19 cellular contexts compared by ENCODE assay signal in the genomic region with DNA sequence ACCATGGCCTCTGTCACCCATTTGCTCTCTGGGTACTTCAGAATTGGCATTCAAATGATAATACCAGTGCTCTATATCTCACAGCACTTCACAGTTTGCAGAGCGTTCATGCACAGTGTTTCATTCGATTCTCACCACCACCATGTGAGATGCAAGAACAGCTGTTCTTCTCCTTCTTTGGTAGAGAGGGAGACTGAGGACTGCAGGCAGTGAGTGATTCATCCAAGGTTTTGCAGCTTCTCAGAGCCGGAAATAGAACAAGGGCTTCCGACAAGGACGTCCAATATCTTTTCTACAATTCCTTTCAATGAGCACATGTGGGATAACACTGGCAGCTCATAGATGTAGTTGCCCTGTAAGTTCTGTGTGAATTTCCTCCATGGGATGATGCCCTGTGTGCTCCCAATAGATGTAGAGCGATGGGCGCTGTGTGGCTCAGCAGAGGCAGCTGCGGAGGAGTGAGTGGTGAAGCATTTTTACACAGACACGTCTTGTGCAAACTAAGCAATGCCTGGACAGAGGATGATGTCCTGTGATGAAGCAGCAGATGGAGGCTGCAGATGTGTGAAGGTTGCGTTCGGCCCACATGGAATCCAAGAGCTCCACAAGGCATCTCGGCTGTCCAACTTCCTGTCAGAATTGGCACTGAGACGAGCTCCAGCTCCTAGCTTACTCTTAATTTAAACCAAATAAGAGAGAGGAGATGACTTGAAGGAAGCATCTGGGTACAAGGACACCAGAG. TPM values are rescaled to one million over a fixed set of nuclear protein-coding genes. Genes with fewer than 3 reads are reported as not detected.
A peak's percentile ranks its signal among the peaks of the same experiment; 100 is the strongest.
DNase-seq lines count a peak whose midpoint lies in the region; ATAC-seq, FAIRE-seq and TF ChIP-seq lines count a peak whose summit lies in the region.
"Had no signal": no experiment of that assay in that cellular context is flagged by ENCODE, and none has a peak within 500 bp of the region (broad histone marks: within the 10 kb centered on the region; RNA-seq: fewer than 3 reads in every experiment).

No MANE protein-coding gene starts in this region.

- no peaks in the 10 kb centered on the region for H3K4me1 Mint-ChIP-seq in immature natural killer cell
- no peaks in the 10 kb centered on the region for H3K4me1 Mint-ChIP-seq in activated T-helper 1 cell treated with anti-CD3 and anti-CD28 coated beads, Interleukin-12 subunit alpha, Interleukin-12 subunit beta, Interleukin-2, Interleukin-4 antibody, amounts not matched to agents 30 ng/mL and 10 ng/mL and 1 ng/mL, durations not matched to agents 14 hours and 24 hours and 36 hours (ENCODE audit: low read depth)
- H3K4me1 Mint-ChIP-seq: CD8-positive, alpha-beta memory T cell had no signal

- no peak overlapping the region for H2AFZ ChIP-seq in K562 (ENCODE audit: low read depth, low read length)
- H2AFZ ChIP-seq in fibroblast of lung (ENCODE audit: low read length) = peak overlapping the region; percentile 20

- no peak for TF ChIP-seq RAD21 in K562 (CRISPR knock-in tag; conservative IDR thresholded peaks at IDR 0.05 in 1 of 2, IDR thresholded peaks at IDR 0.05 in 1 of 2)

- no peak for TF ChIP-seq POLR2A in K562 (conservative IDR thresholded peaks at IDR 0.05)

- H3K36me3 Mint-ChIP-seq in immature natural killer cell = no peaks in the 10 kb centered on the region
- H3K36me3 Mint-ChIP-seq in activated T-helper 1 cell treated with anti-CD3 and anti-CD28 coated beads, Interleukin-12 subunit alpha, Interleukin-12 subunit beta, Interleukin-2, Interleukin-4 antibody, amounts not matched to agents 30 ng/mL and 10 ng/mL and 1 ng/mL, durations not matched to agents 14 hours and 24 hours and 36 hours (ENCODE audit: low read depth) = no peaks in the 10 kb centered on the region
- H3K36me3 Mint-ChIP-seq: CD8-positive, alpha-beta memory T cell had no signal

- peaks cover 0 to 7% (median 2%) of the 10 kb centered on the region in 3 donors for H3K27me3 Mint-ChIP-seq in immature natural killer cell (ENCODE audit: low read depth in 3 of 3)
- no peaks in the 10 kb centered on the region for H3K27me3 Mint-ChIP-seq in activated T-helper 1 cell treated with anti-CD3 and anti-CD28 coated beads, Interleukin-12 subunit alpha, Interleukin-12 subunit beta, Interleukin-2, Interleukin-4 antibody, amounts not matched to agents 30 ng/mL and 10 ng/mL and 1 ng/mL, durations not matched to agents 14 hours and 24 hours and 36 hours (ENCODE audit: insufficient read depth)

- no peaks in the 10 kb centered on the region for H4K20me1 ChIP-seq in K562 (replicated peaks; ENCODE audit: control insufficient read depth, insufficient read depth, low read length)
- no peaks in the 10 kb centered on the region for H4K20me1 ChIP-seq in fibroblast of lung (ENCODE audit: control insufficient read depth, extremely low read depth, insufficient read depth, low read length)
- H4K20me1 ChIP-seq: BLaER1 had no signal

- H3K36me3 ChIP-seq in K562 (ENCODE audit: control insufficient read depth, insufficient read depth, low read length) (no peaks in the 10 kb centered on the region), fibroblast of lung (ENCODE audit: control insufficient read depth, insufficient read depth, low read length) (no peaks in the 10 kb centered on the region)
- H3K36me3 ChIP-seq: BLaER1, Peyer's patch had no signal

- no peak for FAIRE-seq in K562 (lab: Jason Lieb, UNC)
- FAIRE-seq: HepG2 had no signal

- WGBS in K562 (ENCODE audit: insufficient coverage, low coverage, missing lambda C conversion rate) = 2% methylated on average over 13 of the region's 13 CpGs

- DNase-seq in K562 (ENCODE audit: extremely low read depth in 1 of 4, low spot score in 3 of 4) (no peak), fibroblast of lung (ENCODE audit: low read depth in 2 of 2) (no peak), inferior parietal cortex (ENCODE audit: extremely low spot score) (peak; percentile 61), NCI-H345 treated with DMSO at 0.1 percent for 48 hours (lab: John Stamatoyannopoulos, UW; ENCODE audit: unreplicated experiment) (no peak), immature natural killer cell (no peak)
- DNase-seq in activated T-helper 1 cell treated with anti-CD3 and anti-CD28 coated beads, Interleukin-12 subunit alpha, Interleukin-12 subunit beta, Interleukin-2, Interleukin-4 antibody, amounts not matched to agents 30 ng/mL and 10 ng/mL and 1 ng/mL, durations not matched to agents 14 hours and 24 hours and 36 hours (ENCODE audit: low spot score) = no peak
- DNase-seq: CD8-positive, alpha-beta memory T cell; HFFc6; MM.1S; NCI-H1105 treated with DMSO at 0.1 percent for 48 hours; NCI-H187; Peyer's patch; SIG-M5 had no signal

- H3K4me2 ChIP-seq in K562 (ENCODE audit: insufficient read depth, low read length) (no peak overlapping the region), fibroblast of lung (ENCODE audit: extremely low read depth, insufficient read depth, low read length) (no peak overlapping the region)
- H3K4me2 ChIP-seq: BLaER1 had no signal

- H3K4me3 ChIP-seq in K562 (no peak overlapping the region), fibroblast of lung (replicated peaks in 1 of 4; ENCODE audit: control extremely low read depth in 1 of 4, insufficient read depth in 1 of 4, low read depth in 3 of 4, low read length in 4 of 4) (no peak overlapping the region)
- H3K4me3 ChIP-seq: BLaER1, Peyer's patch had no signal

- H3K9ac ChIP-seq in K562 (ENCODE audit: insufficient read depth in 1 of 2, low read depth in 2 of 2, low read length in 2 of 2) (no peak overlapping the region), fibroblast of lung (ENCODE audit: insufficient read depth, low read length) (no peak overlapping the region)
- H3K9ac ChIP-seq: BLaER1 had no signal

- H3K79me2 ChIP-seq in K562 (ENCODE audit: control insufficient read depth, insufficient read depth, low read length) (no peaks in the 10 kb centered on the region), fibroblast of lung (ENCODE audit: control insufficient read depth, insufficient read depth, low read length) (no peaks in the 10 kb centered on the region)

- TF ChIP-seq CTCF in K562 (IDR thresholded peaks at IDR 0.05 in 2 of 3, conservative IDR thresholded peaks at IDR 0.05 in 1 of 3; ENCODE audit: insufficient read depth in 2 of 3, low read depth in 1 of 3, low read length in 3 of 3) = no peak
- no peak for TF ChIP-seq CTCF in fibroblast of lung (conservative IDR thresholded peaks at IDR 0.05 in 1 of 2, IDR thresholded peaks at IDR 0.05 in 1 of 2; ENCODE audit: low read depth in 1 of 2, low read length in 2 of 2)

- BruUV-seq in K562 (replicated peaks; lab: Mats Ljungman, UMichigan) = no TSS peak

- H3K4me1 ChIP-seq in K562 (replicated peaks in 1 of 2; ENCODE audit: control insufficient read depth in 2 of 2, insufficient read depth in 2 of 2, low read length in 2 of 2) = no peaks in the 10 kb centered on the region
- no peaks in the 10 kb centered on the region for H3K4me1 ChIP-seq in fibroblast of lung (ENCODE audit: control insufficient read depth, extremely low read depth, insufficient read depth, low read length)
- H3K4me1 ChIP-seq: BLaER1, Peyer's patch had no signal

- H3K9me3 ChIP-seq in K562 (replicated peaks; ENCODE audit: control insufficient read depth, insufficient read depth, low read depth, low read length) = no peaks in the 10 kb centered on the region
- H3K9me3 ChIP-seq in fibroblast of lung (ENCODE audit: control insufficient read depth, insufficient read depth, low read depth, low read length) = no peaks in the 10 kb centered on the region
- H3K9me3 ChIP-seq: BLaER1, Peyer's patch had no signal

- H3K9me1 ChIP-seq in K562 (ENCODE audit: control insufficient read depth, insufficient read depth, low read length) = no peaks in the 10 kb centered on the region

- H3K27ac Mint-ChIP-seq in immature natural killer cell = no peak overlapping the region
- no peak overlapping the region for H3K27ac Mint-ChIP-seq in activated T-helper 1 cell treated with anti-CD3 and anti-CD28 coated beads, Interleukin-12 subunit alpha, Interleukin-12 subunit beta, Interleukin-2, Interleukin-4 antibody, amounts not matched to agents 30 ng/mL and 10 ng/mL and 1 ng/mL, durations not matched to agents 14 hours and 24 hours and 36 hours
- H3K27ac Mint-ChIP-seq: CD8-positive, alpha-beta memory T cell; HFFc6 had no signal

- H3K27me3 ChIP-seq in K562 (ENCODE audit: control insufficient read depth in 2 of 2, insufficient read depth in 2 of 2, low read length in 2 of 2) = peaks cover 24 to 40% of the 10 kb centered on the region in 2 experiments
- H3K27me3 ChIP-seq in fibroblast of lung (ENCODE audit: control insufficient read depth, insufficient read depth, low read length) = no peaks in the 10 kb centered on the region
- H3K27me3 ChIP-seq: BLaER1, Peyer's patch had no signal

- H3K9me3 Mint-ChIP-seq in immature natural killer cell = peaks cover 0 to 9% (median 0%) of the 10 kb centered on the region in 6 donors
- H3K9me3 Mint-ChIP-seq in activated T-helper 1 cell treated with anti-CD3 and anti-CD28 coated beads, Interleukin-12 subunit alpha, Interleukin-12 subunit beta, Interleukin-2, Interleukin-4 antibody, amounts not matched to agents 30 ng/mL and 10 ng/mL and 1 ng/mL, durations not matched to agents 14 hours and 24 hours and 36 hours = no peaks in the 10 kb centered on the region
- H3K9me3 Mint-ChIP-seq: CD8-positive, alpha-beta memory T cell had no signal

- H3K4me3 Mint-ChIP-seq in immature natural killer cell = no peak overlapping the region
- no peak overlapping the region for H3K4me3 Mint-ChIP-seq in activated T-helper 1 cell treated with anti-CD3 and anti-CD28 coated beads, Interleukin-12 subunit alpha, Interleukin-12 subunit beta, Interleukin-2, Interleukin-4 antibody, amounts not matched to agents 30 ng/mL and 10 ng/mL and 1 ng/mL, durations not matched to agents 14 hours and 24 hours and 36 hours
- H3K4me3 Mint-ChIP-seq: CD8-positive, alpha-beta memory T cell; HFFc6 had no signal

- TF ChIP-seq EP300 in K562 (IDR thresholded peaks at IDR 0.05; ENCODE audit: low read length) = no peak

- no peak for ATAC-seq in K562
- ATAC-seq: HepG2 had no signal

- H3K27ac ChIP-seq in K562 (ENCODE audit: extremely low read depth, low read depth, low read length) = no peak overlapping the region
- no peak overlapping the region for H3K27ac ChIP-seq in fibroblast of lung (ENCODE audit: insufficient read depth, low read length)
- H3K27ac ChIP-seq in temporal lobe (ENCODE audit: low read depth, low read length) = peak overlapping the region; percentile 27
- H3K27ac ChIP-seq: BLaER1, Peyer's patch had no signal

- CTCF ChIA-PET in K562 (lab: Yijun Ruan, JAX; ENCODE audit: low intra/inter-chr PET ratio) = no interaction called here

- POLR2A ChIA-PET in K562 (lab: Yijun Ruan, JAX) = interaction anchor here (0.7 to 1.2 kb wide), 4 partner anchors 13 to 363 kb away, joined by 3 read pairs; no protein-coding TSS in a partner anchor

- in situ Hi-C loops in K562 (cut with MboI) = no loop called here

- intact Hi-C loops in K562 (cut with micrococcal nuclease) = no loop called here
- intact Hi-C loops in activated T-helper 1 cell treated with anti-CD3 and anti-CD28 coated beads, Interleukin-12 subunit alpha, Interleukin-12 subunit beta, Interleukin-2, Interleukin-4 antibody, amounts not matched to agents 30 ng/mL and 10 ng/mL and 1 ng/mL, durations not matched to agents 14 hours and 24 hours and 36 hours (cut with micrococcal nuclease) = no loop called here

RNA-seq across cellular contexts. Expression of gene MT1HL1, which starts 24.9 kb away (rescaled TPM):
- not detected in 2 replicates for total RNA-seq in K562 (2011; cell fraction: chromatin; rRNA removed; ENCODE audit: low replicate concordance)
- not detected in 2 replicates for total RNA-seq in K562 (2011; cell fraction: nucleolus; rRNA removed)
- total RNA-seq in K562 (2011; cell fraction: nucleoplasm; rRNA removed) = not detected in 2 replicates
- total RNA-seq in K562 (2014; rRNA removed) = not detected in 2 replicates
- total RNA-seq in K562 (2014; rRNA removed; fragmentation: Illumina TruSeq; extraction: Trizol) = not detected in 2 replicates
- total RNA-seq in K562 (2015; rRNA removed; fragmentation: Illumina TruSeq; extraction: Trizol) = not detected in 2 replicates
- total RNA-seq in K562 (2021) = not detected in 2 replicates
- polyA plus RNA-seq in K562 (2011; rRNA removed) = not detected in 2 replicates
- not detected in 2 replicates for polyA plus RNA-seq in K562 (2011; cell fraction: cytosol; rRNA removed)
- not detected in 2 replicates for polyA plus RNA-seq in K562 (2011; cell fraction: nucleus; rRNA removed)
- polyA plus RNA-seq in K562 (2012) = not detected in 2 replicates
- polyA plus RNA-seq in K562 (2014; fragmentation: Illumina TruSeq; extraction: Trizol) = not detected in 2 replicates
- polyA plus RNA-seq in K562 (2014; fragmentation: Nextera tagmentation; extraction: Ambion mirVana) = not detected
- not detected in 2 replicates for polyA plus RNA-seq in K562 (2014; rRNA removed)
- polyA minus RNA-seq in K562 (2011; rRNA and poly(A)+ RNA removed) = not detected in 2 replicates
- polyA minus RNA-seq in K562 (2011; cell fraction: cytosol; rRNA and poly(A)+ RNA removed) = not detected in 2 replicates
- polyA minus RNA-seq in K562 (2011; cell fraction: nucleus; rRNA and poly(A)+ RNA removed) = not detected in 2 replicates
- not detected in 2 replicates for total RNA-seq in fibroblast of lung
- not detected in 2 replicates for polyA plus RNA-seq in fibroblast of lung
- not detected in 2 replicates for polyA plus RNA-seq in fibroblast of lung (2012)
- polyA minus RNA-seq in fibroblast of lung (ENCODE audit: low replicate concordance) = not detected in 2 replicates
- total RNA-seq in temporal lobe = not detected
- polyA plus RNA-seq in immature natural killer cell = not detected
- total RNA-seq in activated T-helper 1 cell treated with anti-CD3 and anti-CD28 coated beads, Interleukin-12 subunit alpha, Interleukin-12 subunit beta, Interleukin-2, Interleukin-4 antibody, amounts not matched to agents 30 ng/mL and 10 ng/mL and 1 ng/mL, durations not matched to agents 14 hours and 24 hours and 36 hours = not detected in 2 replicates
- total RNA-seq: CD8-positive, alpha-beta memory T cell; Daoy; H4; HepG2; HFFc6; NCI-H460; Peyer's patch had no signal
- polyA plus RNA-seq: CD8-positive, alpha-beta memory T cell; HepG2 had no signal
